ENCODE assay signal across 18 cellular contexts in genomic region chr5:96854067-96854466, GRCh38. TPM values are rescaled to one million over a fixed set of nuclear protein-coding genes. Genes with fewer than 3 reads are reported as not detected.
A peak's percentile ranks its signal among the peaks of the same experiment; 100 is the strongest.
DNase-seq lines count a peak whose midpoint lies in the region; ATAC-seq and TF ChIP-seq lines count a peak whose summit lies in the region.
"Had no signal": no experiment of that assay in that cellular context is flagged by ENCODE, and none has a peak within 500 bp of the region (broad histone marks: within the 10 kb centered on the region; RNA-seq: fewer than 3 reads in every experiment).

No MANE protein-coding gene starts in this region.

- H2BK5ac ChIP-seq in IMR-90 (ENCODE audit: low read depth, low read length, poor library complexity, severe bottlenecking): no peak overlapping the region
- H2BK5ac ChIP-seq in mesenchymal stem cell (ENCODE audit: low read depth, low read length, poor library complexity, severe bottlenecking): no peak overlapping the region

- no peak overlapping the region; the same call in 1 of the 2 replicates for H3K18ac ChIP-seq in IMR-90 (ENCODE audit: low read depth, low read length)
- no peak overlapping the region for H3K18ac ChIP-seq in mesenchymal stem cell (ENCODE audit: low read depth in 1 of 2, low read length in 2 of 2)

- intact Hi-C loops in IMR-90 (cut with micrococcal nuclease): no loop called here

- dilution Hi-C loops in IMR-90 (cut with HindIII; ENCODE audit: low sequenced_read_pairs, unreplicated experiment): no loop called here

- H3K9me2 ChIP-seq in SK-N-SH: no peaks in the 10 kb centered on the region

- DNase-seq in IMR-90 (no peak), SK-N-SH (no peak), mesenchymal stem cell (peak; percentile 69), NCI-H345 treated with DMSO at 0.1 percent for 48 hours (lab: John Stamatoyannopoulos, UW; ENCODE audit: unreplicated experiment) (no peak)
- DNase-seq in stimulated activated naive CD4-positive, alpha-beta T cell treated with Interleukin-2 at 50 U/mL for 16 hours (lab: John Stamatoyannopoulos, UW): no peak
- no peak for DNase-seq in stimulated activated CD4-positive, alpha-beta T cell treated with anti-CD3 and anti-CD28 coated beads, Interleukin-4, amount 100 ng/mL, for 24 hours
- DNase-seq: BE2C; CD8-positive, alpha-beta T cell; COR-L47; DMS153; DMS79 treated with DMSO at 0.1 percent for 48 hours; EL; GDM1; H7 had no signal

- H2BK15ac ChIP-seq in IMR-90 (ENCODE audit: low read depth, low read length) (no peak overlapping the region), mesenchymal stem cell (ENCODE audit: low read depth, poor library complexity, severe bottlenecking) (no peak overlapping the region)

- no peak for TF ChIP-seq EP300 in SK-N-SH (IDR thresholded peaks at IDR 0.05; ENCODE audit: borderline replicate concordance in 1 of 2, low read depth in 1 of 2, low read length in 1 of 2)

- TF ChIP-seq RAD21 in IMR-90 (IDR thresholded peaks at IDR 0.05; ENCODE audit: low read length) (no peak), SK-N-SH (IDR thresholded peaks at IDR 0.05; ENCODE audit: low read length) (no peak)

- H3K27me3 ChIP-seq in IMR-90 (ENCODE audit: control insufficient read depth, insufficient read depth, low read length) (no peaks in the 10 kb centered on the region), SK-N-SH (ENCODE audit: insufficient read depth) (no peaks in the 10 kb centered on the region), mesenchymal stem cell (ENCODE audit: control insufficient read depth in 1 of 2, insufficient read depth in 1 of 2, low read length in 2 of 2) (no peaks in the 10 kb centered on the region)
- H3K27me3 ChIP-seq: BE2C had no signal

- no CpG with 5 or more reads among the region's 1 CpG for WGBS in IMR-90 (ENCODE audit: extremely low coverage in 2 of 2, insufficient read length in 1 of 2), 2 experiments
- 57% methylated on average over 1 of the region's 1 CpG for WGBS in SK-N-SH (ENCODE audit: low lambda C conversion rate)
- no CpG with 5 or more reads among the region's 1 CpG for WGBS in mesenchymal stem cell

- CTCF ChIA-PET in IMR-90 (lab: Yijun Ruan, JAX) (interaction anchor here (2.6 kb wide), 1 partner anchor 15 kb away, joined by 13 read pairs; no protein-coding TSS in a partner anchor), SK-N-SH (lab: Yijun Ruan, JAX) (interaction anchor here (1.4 kb wide), 1 partner anchor 308 kb away, joined by 4 read pairs; no protein-coding TSS in a partner anchor)

- no TSS peak for BruUV-seq in IMR-90 (replicated peaks; lab: Mats Ljungman, UMichigan)

- H3K23ac ChIP-seq in IMR-90 (ENCODE audit: low read depth, low read length) (no peak overlapping the region; the same call in 1 of the 2 replicates), mesenchymal stem cell (ENCODE audit: low read length in 2 of 2) (no peak overlapping the region)

- no peak for ATAC-seq in IMR-90 (ENCODE audit: low read depth)
- ATAC-seq: A549; CD8-positive, alpha-beta T cell; GM23338; HepG2 had no signal

- no peak overlapping the region for H3K9ac ChIP-seq in IMR-90 (ENCODE audit: low read depth, low read length)
- no peak overlapping the region for H3K9ac ChIP-seq in SK-N-SH
- no peak overlapping the region for H3K9ac ChIP-seq in mesenchymal stem cell (ENCODE audit: low read length)

- no peak for TF ChIP-seq CTCF in IMR-90 (conservative IDR thresholded peaks at IDR 0.05; ENCODE audit: low read depth, low read length)
- no peak for TF ChIP-seq CTCF in SK-N-SH (IDR thresholded peaks at IDR 0.05)

- H4K91ac ChIP-seq in IMR-90 (ENCODE audit: insufficient read depth, low read depth, low read length) (no peak overlapping the region), mesenchymal stem cell (ENCODE audit: low read length) (no peak overlapping the region)

- no peak overlapping the region for H3K4me2 ChIP-seq in IMR-90 (ENCODE audit: low read depth, low read length)
- H3K4me2 ChIP-seq in SK-N-SH: no peak overlapping the region
- H3K4me2 ChIP-seq in mesenchymal stem cell (ENCODE audit: low read length, poor library complexity, severe bottlenecking): no peak overlapping the region
- H3K4me2 ChIP-seq: A549, GM23338 had no signal

- H3K4ac ChIP-seq in IMR-90 (ENCODE audit: low read depth, low read length) (no peak overlapping the region), mesenchymal stem cell (ENCODE audit: low read depth in 1 of 2, low read length in 2 of 2) (no peak overlapping the region)

- H2AFZ ChIP-seq in IMR-90 (replicated peaks; ENCODE audit: low read length, poor library complexity): no peak overlapping the region
- H2AFZ ChIP-seq in SK-N-SH (ENCODE audit: low read depth): no peak overlapping the region
- no peak overlapping the region for H2AFZ ChIP-seq in mesenchymal stem cell (ENCODE audit: low read depth, low read length)
- H2AFZ ChIP-seq: GM23338 had no signal

- no peak overlapping the region for H4K5ac ChIP-seq in IMR-90 (ENCODE audit: low read depth, low read length)

- H3K9me1 ChIP-seq in IMR-90 (ENCODE audit: insufficient read depth, low read length): no peaks in the 10 kb centered on the region; the same call in 1 of the 2 replicates

- peaks cover 12% of the 10 kb centered on the region for H3F3A ChIP-seq in SK-N-SH (replicated peaks; ENCODE audit: insufficient read depth)

- no peak overlapping the region for H2AK5ac ChIP-seq in IMR-90 (ENCODE audit: low read depth, low read length)
- no peak overlapping the region for H2AK5ac ChIP-seq in mesenchymal stem cell (ENCODE audit: low read length, severe bottlenecking)

- no peak overlapping the region for H3K4me3 ChIP-seq in IMR-90 (ENCODE audit: insufficient read depth, low read depth, low read length)
- H3K4me3 ChIP-seq in SK-N-SH (ENCODE audit: low read depth in 2 of 2, low read length in 1 of 2): no peak overlapping the region
- no peak overlapping the region for H3K4me3 ChIP-seq in mesenchymal stem cell (ENCODE audit: insufficient read depth in 1 of 2, low read depth in 1 of 2, low read length in 2 of 2)
- H3K4me3 ChIP-seq: A549, GM23338 had no signal

- H3K27ac ChIP-seq in IMR-90 (ENCODE audit: insufficient read depth, low read length): no peak overlapping the region
- H3K27ac ChIP-seq in SK-N-SH (ENCODE audit: low read depth in 2 of 2, low read length in 1 of 2): no peak overlapping the region
- no peak overlapping the region for H3K27ac ChIP-seq in mesenchymal stem cell (ENCODE audit: low read length, poor library complexity, severe bottlenecking)
- H3K27ac ChIP-seq: A549, C4-2B had no signal

- in situ Hi-C loops in IMR-90 (cut with MboI; ENCODE audit: low sequenced_read_pairs): no loop called here

- H3K79me2 ChIP-seq in SK-N-SH (ENCODE audit: insufficient read depth): no peaks in the 10 kb centered on the region

- no peak overlapping the region for H2BK12ac ChIP-seq in mesenchymal stem cell (ENCODE audit: low read length in 2 of 2)

- H4K8ac ChIP-seq in IMR-90 (ENCODE audit: low read depth in 2 of 2, low read length in 2 of 2) (no peak overlapping the region), mesenchymal stem cell (ENCODE audit: low read length) (no peak overlapping the region)

- H3K4me1 ChIP-seq in IMR-90 (ENCODE audit: control insufficient read depth, insufficient read depth, low read length) (peaks cover 6% of the 10 kb centered on the region; the same call in 1 of the 2 replicates), SK-N-SH (ENCODE audit: control insufficient read depth in 1 of 2, insufficient read depth in 2 of 2, low read depth in 1 of 2, low read length in 1 of 2) (peaks cover 0 to 24% of the 10 kb centered on the region in 2 experiments), mesenchymal stem cell (ENCODE audit: control insufficient read depth, insufficient read depth, low read depth, low read length) (no peaks in the 10 kb centered on the region)

- no peak overlapping the region for H2AK9ac ChIP-seq in IMR-90 (replicated peaks; ENCODE audit: low read depth, low read length, poor library complexity)

- no peak overlapping the region for H3K14ac ChIP-seq in IMR-90 (replicated peaks; ENCODE audit: low read depth, low read length)
- H3K14ac ChIP-seq in mesenchymal stem cell (ENCODE audit: low read length in 2 of 2): no peak overlapping the region

- no peaks in the 10 kb centered on the region for H3K79me1 ChIP-seq in IMR-90 (ENCODE audit: low read depth in 1 of 2, low read length in 2 of 2)
- no peaks in the 10 kb centered on the region for H3K79me1 ChIP-seq in mesenchymal stem cell (replicated peaks; ENCODE audit: low read length, poor library complexity, severe bottlenecking)

- H3K36me3 ChIP-seq in IMR-90 (ENCODE audit: control insufficient read depth, insufficient read depth, low read length) (no peaks in the 10 kb centered on the region), SK-N-SH (replicated peaks in 1 of 2; ENCODE audit: control insufficient read depth in 1 of 2, insufficient read depth in 2 of 2, low read length in 1 of 2) (no peaks in the 10 kb centered on the region), mesenchymal stem cell (ENCODE audit: control insufficient read depth in 1 of 2, insufficient read depth in 2 of 2, low read depth in 1 of 2, low read length in 2 of 2) (no peaks in the 10 kb centered on the region)
- H3K36me3 ChIP-seq: BE2C had no signal

- POLR2A ChIA-PET in IMR-90 (lab: Charles Lee; ENCODE audit: unreplicated experiment) (no interaction called here), SK-N-SH (lab: Yijun Ruan, JAX) (no interaction called here)

- no peak overlapping the region for H2BK20ac ChIP-seq in IMR-90 (ENCODE audit: low read depth, low read length)

- no peak for TF ChIP-seq POLR2A in IMR-90 (IDR thresholded peaks at IDR 0.05; ENCODE audit: low read depth, low read length)

- H3K9me3 ChIP-seq in IMR-90 (ENCODE audit: control insufficient read depth, insufficient read depth, low read length): no peaks in the 10 kb centered on the region
- H3K9me3 ChIP-seq in SK-N-SH: 0 out of 2 replicates have a peak, but pooled peaks cover 7% of the 10 kb centered on the region
- H3K9me3 ChIP-seq in mesenchymal stem cell (ENCODE audit: control insufficient read depth, low read length): peaks cover 6% of the 10 kb centered on the region
- H3K9me3 ChIP-seq: BE2C had no signal

- H3K56ac ChIP-seq in IMR-90 (ENCODE audit: extremely low read depth, insufficient read depth, low read length): no peak overlapping the region

- H4K20me1 ChIP-seq in IMR-90 (ENCODE audit: insufficient read depth, low read length): no peaks in the 10 kb centered on the region
- no peaks in the 10 kb centered on the region for H4K20me1 ChIP-seq in SK-N-SH (ENCODE audit: insufficient read depth)

- H2BK120ac ChIP-seq in IMR-90 (ENCODE audit: low read depth, low read length) (0 out of 2 replicates have a peak overlapping the region, but pooled peaks have one; percentile 16), mesenchymal stem cell (ENCODE audit: low read depth, low read length) (no peak overlapping the region)

RNA-seq across cellular contexts. Expression of gene ERAP2, which starts 22.2 kb away (rescaled TPM):
- 18.3 and 21.3 TPM in 2 replicates for total RNA-seq in IMR-90 (2012; rRNA removed)
- 10.6 and 11.0 TPM in 2 replicates for polyA plus RNA-seq in IMR-90 (2012; rRNA removed)
- polyA plus RNA-seq in IMR-90 (2012; cell fraction: cytosol; rRNA removed): 2.9 and 4.5 TPM in 2 replicates
- polyA plus RNA-seq in IMR-90 (2012; cell fraction: nucleus; rRNA removed; ENCODE audit: low replicate concordance): 1.2 and 8.3 TPM in 2 replicates
- polyA plus RNA-seq in SK-N-SH (2012; rRNA removed): 13.2 and 14.3 TPM in 2 replicates
- 14.4 and 15.5 TPM in 2 replicates for polyA plus RNA-seq in SK-N-SH (2012; cell fraction: cytosol; rRNA removed)
- 6.2 and 10.5 TPM in 2 replicates for polyA plus RNA-seq in SK-N-SH (2012; cell fraction: nucleus; rRNA removed)
- polyA plus RNA-seq in mesenchymal stem cell (2013, experiment 1 of 2): 40.5 TPM
- 41.4 TPM for polyA plus RNA-seq in mesenchymal stem cell (2013, experiment 2 of 2)
- total RNA-seq: GM23338, H7 had no signal

RNA-seq across cellular contexts. Expression of gene ERAP1, which starts 46.3 kb away (rescaled TPM):
- total RNA-seq in IMR-90 (2012; rRNA removed): 17.8 and 22.2 TPM in 2 replicates
- polyA plus RNA-seq in IMR-90 (2012; rRNA removed) (24.2 and 27.2 TPM in 2 replicates), SK-N-SH (2012; rRNA removed) (18.6 and 20.9 TPM in 2 replicates)
- 6.1 and 12.0 TPM in 2 replicates for polyA plus RNA-seq in IMR-90 (2012; cell fraction: cytosol; rRNA removed)
- polyA plus RNA-seq in IMR-90 (2012; cell fraction: nucleus; rRNA removed; ENCODE audit: low replicate concordance): 10.4 and 31.9 TPM in 2 replicates
- 15.1 and 17.1 TPM in 2 replicates for polyA plus RNA-seq in SK-N-SH (2012; cell fraction: cytosol; rRNA removed)
- 25.4 and 34.0 TPM in 2 replicates for polyA plus RNA-seq in SK-N-SH (2012; cell fraction: nucleus; rRNA removed)
- 94.5 TPM for polyA plus RNA-seq in mesenchymal stem cell (2013, experiment 1 of 2)
- 89.6 TPM for polyA plus RNA-seq in mesenchymal stem cell (2013, experiment 2 of 2)
